12 cellular contexts compared by ENCODE assay signal in genomic region chr4:38383646-38384121, GRCh38.
"Had no signal": no experiment of that assay in that cellular context is flagged by ENCODE, and none has a peak within 500 bp of the region (broad histone marks: within the 10 kb centered on the region; RNA-seq: fewer than 3 reads in every experiment).

No MANE protein-coding gene starts in this region.

- H3K27me3 ChIP-seq: SJSA1, tibial artery had no signal

- H3K36me3 ChIP-seq: SJSA1, tibial artery had no signal

- H3K4me1 ChIP-seq: SJSA1 had no signal

- H3K9me3 Mint-ChIP-seq: T-cell had no signal

- H3K27me3 Mint-ChIP-seq: activated CD4-positive, alpha-beta T cell treated with anti-CD3 and anti-CD28 coated beads, Interleukin-2, amount 10 ng/mL, durations not matched to agents 24 days and 14 days; activated naive CD8-positive, alpha-beta T cell treated with anti-CD3 and anti-CD28 coated beads, Interleukin-2, amount 10 ng/mL, durations not matched to agents 7 days and 5 days; stimulated activated memory B cell treated with anti-CD40 and anti-IgM and Interleukin-4, amounts not matched to agents 10 μg/mL and 1 μg/mL and 100 μg/mL, for 72 hours; T-cell had no signal

- H3K4me3 Mint-ChIP-seq: activated CD4-positive, alpha-beta T cell treated with anti-CD3 and anti-CD28 coated beads, Interleukin-2, amount 10 ng/mL, durations not matched to agents 24 days and 14 days; activated naive CD8-positive, alpha-beta T cell treated with anti-CD3 and anti-CD28 coated beads, Interleukin-2, amount 10 ng/mL, durations not matched to agents 7 days and 5 days; stimulated activated memory B cell treated with anti-CD40 and anti-IgM and Interleukin-4, amounts not matched to agents 10 μg/mL and 1 μg/mL and 100 μg/mL, for 72 hours; T-cell had no signal

- H3K36me3 Mint-ChIP-seq: stimulated activated memory B cell treated with anti-CD40 and anti-IgM and Interleukin-4, amounts not matched to agents 10 μg/mL and 1 μg/mL and 100 μg/mL, for 72 hours; T-cell had no signal

- H3K27ac Mint-ChIP-seq: activated CD4-positive, alpha-beta T cell treated with anti-CD3 and anti-CD28 coated beads, Interleukin-2, amount 10 ng/mL, durations not matched to agents 24 days and 14 days; activated naive CD8-positive, alpha-beta T cell treated with anti-CD3 and anti-CD28 coated beads, Interleukin-2, amount 10 ng/mL, durations not matched to agents 7 days and 5 days; stimulated activated memory B cell treated with anti-CD40 and anti-IgM and Interleukin-4, amounts not matched to agents 10 μg/mL and 1 μg/mL and 100 μg/mL, for 72 hours; T-cell had no signal

- H3K4me1 Mint-ChIP-seq: activated CD4-positive, alpha-beta T cell treated with anti-CD3 and anti-CD28 coated beads, Interleukin-2, amount 10 ng/mL, durations not matched to agents 24 days and 14 days; activated naive CD8-positive, alpha-beta T cell treated with anti-CD3 and anti-CD28 coated beads, Interleukin-2, amount 10 ng/mL, durations not matched to agents 7 days and 5 days; stimulated activated memory B cell treated with anti-CD40 and anti-IgM and Interleukin-4, amounts not matched to agents 10 μg/mL and 1 μg/mL and 100 μg/mL, for 72 hours had no signal

- H3K27ac ChIP-seq: SJSA1, tibial artery had no signal

- DNase-seq: activated CD4-positive, alpha-beta T cell treated with anti-CD3 and anti-CD28 coated beads, Interleukin-2, amount 10 ng/mL, durations not matched to agents 24 days and 14 days; activated CD4-positive, CD25-positive, alpha-beta regulatory T cell; activated CD8-positive, alpha-beta memory T cell treated with anti-CD3 and anti-CD28 coated beads, Interleukin-2, amount 50 U/mL, for 48 hours; activated naive CD8-positive, alpha-beta T cell treated with anti-CD3 and anti-CD28 coated beads, Interleukin-2, amount 10 ng/mL, durations not matched to agents 7 days and 5 days; aorta; cerebellar nuclear complex; effector CD8-positive, alpha-beta T cell; islet precursor cell; T-cell; tibial artery had no signal

- H3K4me3 ChIP-seq: SJSA1, tibial artery had no signal

- H3K9me3 ChIP-seq: SJSA1, tibial artery had no signal
